ENCODE assay signal across 8 cellular contexts in genomic region chr2:160862226-160862625, GRCh38.
"Had no signal": no experiment of that assay in that cellular context is flagged by ENCODE, and none has a peak within 500 bp of the region (broad histone marks: within the 10 kb centered on the region; RNA-seq: fewer than 3 reads in every experiment).

No MANE protein-coding gene starts in this region.

- ATAC-seq: HepG2, K562 had no signal

- FAIRE-seq: HepG2, HTR-8/SVneo, K562 had no signal

- H3K27me3 Mint-ChIP-seq: IgD-negative memory B cell had no signal

- H3K4me1 Mint-ChIP-seq: IgD-negative memory B cell had no signal

- H3K27ac ChIP-seq: HL-60 had no signal

- H3K36me3 Mint-ChIP-seq: IgD-negative memory B cell had no signal

- H3K9me3 Mint-ChIP-seq: IgD-negative memory B cell had no signal

- H3K27ac Mint-ChIP-seq: IgD-negative memory B cell had no signal

- H3K4me3 Mint-ChIP-seq: IgD-negative memory B cell had no signal

- H3K4me3 ChIP-seq: K562 had no signal

- DNase-seq: IMR-90, KBM-7, KG1 had no signal
